In genomic region chr9:33623658-33624586, GRCh38 we compare ENCODE assay signal across 9 cellular contexts.
DNase-seq lines count a peak whose midpoint lies in the region; ATAC-seq and TF ChIP-seq lines count a peak whose summit lies in the region.
"Had no signal": no experiment of that assay in that cellular context is flagged by ENCODE, and none has a peak within 500 bp of the region (broad histone marks: within the 10 kb centered on the region; RNA-seq: fewer than 3 reads in every experiment).

No MANE protein-coding gene starts in this region.

- no peak overlapping the region for H3K27ac ChIP-seq in SK-N-SH (ENCODE audit: low read depth in 2 of 2, low read length in 1 of 2)
- no peak overlapping the region for H3K27ac ChIP-seq in uterus

- H3K36me3 Mint-ChIP-seq in activated naive CD4-positive, alpha-beta T cell treated with anti-CD3 and anti-CD28 coated beads for 36 hours (ENCODE audit: low read depth): no peaks in the 10 kb centered on the region
- no peaks in the 10 kb centered on the region for H3K36me3 Mint-ChIP-seq in glutamatergic neuron (ENCODE audit: unreplicated experiment)

- ATAC-seq in GM21515 (IDR thresholded peaks at IDR 0.05; ENCODE audit: unreplicated experiment): peak; percentile 76

- no peaks in the 10 kb centered on the region for H3K79me2 ChIP-seq in SK-N-SH (ENCODE audit: insufficient read depth)

- no peaks in the 10 kb centered on the region for H3K9me2 ChIP-seq in SK-N-SH

- H3K36me3 ChIP-seq in MG63 (no peaks in the 10 kb centered on the region), SK-N-SH (replicated peaks in 1 of 2; ENCODE audit: control insufficient read depth in 1 of 2, insufficient read depth in 2 of 2, low read length in 1 of 2) (no peaks in the 10 kb centered on the region), uterus (no peaks in the 10 kb centered on the region)

- H4K20me1 ChIP-seq in SK-N-SH (ENCODE audit: insufficient read depth): no peaks in the 10 kb centered on the region

- DNase-seq in COLO668 (lab: John Stamatoyannopoulos, UW; ENCODE audit: unreplicated experiment): peak; percentile 70
- peak; percentile 39 for DNase-seq in MG63
- peak; percentile 83 for DNase-seq in SK-N-SH
- DNase-seq in activated naive CD4-positive, alpha-beta T cell treated with anti-CD3 and anti-CD28 coated beads for 36 hours: peak; percentile 81
- DNase-seq in glutamatergic neuron: peak; percentile 69
- peak; percentile 39 to 93 (median 68) for DNase-seq in posterior cingulate gyrus
- peak; percentile 45 to 56 for DNase-seq in uterus

- H3K27me3 ChIP-seq in MG63 (no peaks in the 10 kb centered on the region), SK-N-SH (ENCODE audit: insufficient read depth) (no peaks in the 10 kb centered on the region; the same call in 1 of the 2 replicates), uterus (no peaks in the 10 kb centered on the region)

- peak; percentile 80 for TF ChIP-seq CTCF in SK-N-SH (IDR thresholded peaks at IDR 0.05)
- TF ChIP-seq CTCF in glutamatergic neuron (IDR thresholded peaks at IDR 0.05; ENCODE audit: partially characterized antibody, unreplicated experiment): peak; percentile 88
- peak; percentile 71 to 78 (median 76) for TF ChIP-seq CTCF in uterus (IDR thresholded peaks at IDR 0.05)

- H3K4me3 Mint-ChIP-seq in activated naive CD4-positive, alpha-beta T cell treated with anti-CD3 and anti-CD28 coated beads for 36 hours: no peak overlapping the region
- H3K4me3 Mint-ChIP-seq in glutamatergic neuron (ENCODE audit: unreplicated experiment): no peak overlapping the region
- H3K4me3 Mint-ChIP-seq: T-helper 1 cell treated with Interleukin-12 subunit alpha and Interleukin-12 subunit beta and Interleukin-4 antibody, amounts not matched to agents 30 μg/mL and 1 μg/mL, for 36 hours had no signal

- TF ChIP-seq RAD21 in SK-N-SH (IDR thresholded peaks at IDR 0.05; ENCODE audit: low read length): peak; percentile 94

- H3K4me1 ChIP-seq in SK-N-SH (ENCODE audit: control insufficient read depth in 1 of 2, insufficient read depth in 2 of 2, low read depth in 1 of 2, low read length in 1 of 2): peaks cover 5 to 12% of the 10 kb centered on the region in 2 experiments; a peak in 2 of 4 replicates
- no peaks in the 10 kb centered on the region for H3K4me1 ChIP-seq in uterus

- POLR2A ChIA-PET in SK-N-SH (lab: Yijun Ruan, JAX): interaction anchor here (1.1 kb wide), 3 partner anchors 52 to 100 kb away, joined by 4 to 8 read pairs (median 6); no protein-coding TSS in a partner anchor

- TF ChIP-seq POLR2A in uterus (IDR thresholded peaks at IDR 0.05): no peak

- H2AFZ ChIP-seq in SK-N-SH (ENCODE audit: low read depth): 0 out of 2 replicates have a peak overlapping the region, but pooled peaks have one; percentile 8

- H3K27ac Mint-ChIP-seq in activated naive CD4-positive, alpha-beta T cell treated with anti-CD3 and anti-CD28 coated beads for 36 hours: no peak overlapping the region
- no peak overlapping the region for H3K27ac Mint-ChIP-seq in glutamatergic neuron (ENCODE audit: unreplicated experiment)
- H3K27ac Mint-ChIP-seq: T-helper 1 cell treated with Interleukin-12 subunit alpha and Interleukin-12 subunit beta and Interleukin-4 antibody, amounts not matched to agents 30 μg/mL and 1 μg/mL, for 36 hours had no signal

- CTCF ChIA-PET in SK-N-SH (lab: Yijun Ruan, JAX): interaction anchor here (0.6 to 15.7 kb wide), 64 partner anchors 8 to 629 kb away, joined by 3 to 496 read pairs (median 5); partner anchors contain the start of genes ANKRD18B, DNAJA1 and NOL6
- CTCF ChIA-PET in activated naive CD4-positive, alpha-beta T cell treated with anti-CD3 and anti-CD28 coated beads for 36 hours (lab: Charles Lee): interaction anchor here (0.6 to 11.9 kb wide), 33 partner anchors 10 to 698 kb away, joined by 3 to 321 read pairs (median 4); no protein-coding TSS in a partner anchor

- intact Hi-C loops in activated naive CD4-positive, alpha-beta T cell treated with anti-CD3 and anti-CD28 coated beads for 36 hours (cut with micrococcal nuclease): loop anchor here (1.0 to 5.0 kb wide), 3 partner anchors 98 to 222 kb away; partner anchors contain the start of gene AQP7
- intact Hi-C loops in posterior cingulate gyrus (cut with DNase I) (loop anchor here (1.0 kb wide), 1 partner anchor 98 kb away; no protein-coding TSS in a partner anchor), uterus (cut with DNase I; ENCODE audit: low total_unique reads) (loop anchor here (10.0 kb wide), 1 partner anchor 101 kb away; no protein-coding TSS in a partner anchor)

- 25% methylated on average over 13 of the region's 20 CpGs for WGBS in SK-N-SH (ENCODE audit: low lambda C conversion rate)

- no peaks in the 10 kb centered on the region for H3K9me3 ChIP-seq in MG63
- no peaks in the 10 kb centered on the region for H3K9me3 ChIP-seq in SK-N-SH
- H3K9me3 ChIP-seq in uterus: no peaks in the 10 kb centered on the region

- peaks cover 15% of the 10 kb centered on the region for H3F3A ChIP-seq in SK-N-SH (replicated peaks; ENCODE audit: insufficient read depth)

- no peak overlapping the region for H3K4me3 ChIP-seq in MG63
- H3K4me3 ChIP-seq in SK-N-SH (ENCODE audit: low read depth in 2 of 2, low read length in 1 of 2): no peak overlapping the region
- no peak overlapping the region for H3K4me3 ChIP-seq in uterus

- H3K4me2 ChIP-seq in SK-N-SH: no peak overlapping the region

- H3K27me3 Mint-ChIP-seq in activated naive CD4-positive, alpha-beta T cell treated with anti-CD3 and anti-CD28 coated beads for 36 hours (ENCODE audit: low read depth): peaks cover 17% of the 10 kb centered on the region
- H3K27me3 Mint-ChIP-seq in glutamatergic neuron (ENCODE audit: unreplicated experiment): peaks cover 4% of the 10 kb centered on the region

- no peak overlapping the region for H3K9ac ChIP-seq in SK-N-SH

- no peaks in the 10 kb centered on the region for H3K9me3 Mint-ChIP-seq in activated naive CD4-positive, alpha-beta T cell treated with anti-CD3 and anti-CD28 coated beads for 36 hours
- peaks cover 4% of the 10 kb centered on the region for H3K9me3 Mint-ChIP-seq in glutamatergic neuron (ENCODE audit: unreplicated experiment)
- H3K9me3 Mint-ChIP-seq: T-helper 1 cell treated with Interleukin-12 subunit alpha and Interleukin-12 subunit beta and Interleukin-4 antibody, amounts not matched to agents 30 μg/mL and 1 μg/mL, for 36 hours had no signal

- peaks cover 8% of the 10 kb centered on the region for H3K4me1 Mint-ChIP-seq in activated naive CD4-positive, alpha-beta T cell treated with anti-CD3 and anti-CD28 coated beads for 36 hours (ENCODE audit: low read depth)
- no peaks in the 10 kb centered on the region for H3K4me1 Mint-ChIP-seq in glutamatergic neuron (ENCODE audit: low read depth, unreplicated experiment)

- no peak for TF ChIP-seq EP300 in SK-N-SH (IDR thresholded peaks at IDR 0.05; ENCODE audit: borderline replicate concordance in 1 of 2, low read depth in 1 of 2, low read length in 1 of 2)

TF ChIP-seq in SK-N-SH, 30 proteins besides CTCF, POLR2A, EP300 and RAD21:
- peak; percentile 95 for TF ChIP-seq SMC3 (IDR thresholded peaks at IDR 0.05; ENCODE audit: low read depth, low read length)
- TF ChIP-seq USF1 (IDR thresholded peaks at IDR 0.05; ENCODE audit: borderline replicate concordance, low read depth): no peak
- TF ChIP-seq JUND (IDR thresholded peaks at IDR 0.05): no peak
